Comparison of ENCODE assay signal across 8 cellular contexts in the genomic region with DNA sequence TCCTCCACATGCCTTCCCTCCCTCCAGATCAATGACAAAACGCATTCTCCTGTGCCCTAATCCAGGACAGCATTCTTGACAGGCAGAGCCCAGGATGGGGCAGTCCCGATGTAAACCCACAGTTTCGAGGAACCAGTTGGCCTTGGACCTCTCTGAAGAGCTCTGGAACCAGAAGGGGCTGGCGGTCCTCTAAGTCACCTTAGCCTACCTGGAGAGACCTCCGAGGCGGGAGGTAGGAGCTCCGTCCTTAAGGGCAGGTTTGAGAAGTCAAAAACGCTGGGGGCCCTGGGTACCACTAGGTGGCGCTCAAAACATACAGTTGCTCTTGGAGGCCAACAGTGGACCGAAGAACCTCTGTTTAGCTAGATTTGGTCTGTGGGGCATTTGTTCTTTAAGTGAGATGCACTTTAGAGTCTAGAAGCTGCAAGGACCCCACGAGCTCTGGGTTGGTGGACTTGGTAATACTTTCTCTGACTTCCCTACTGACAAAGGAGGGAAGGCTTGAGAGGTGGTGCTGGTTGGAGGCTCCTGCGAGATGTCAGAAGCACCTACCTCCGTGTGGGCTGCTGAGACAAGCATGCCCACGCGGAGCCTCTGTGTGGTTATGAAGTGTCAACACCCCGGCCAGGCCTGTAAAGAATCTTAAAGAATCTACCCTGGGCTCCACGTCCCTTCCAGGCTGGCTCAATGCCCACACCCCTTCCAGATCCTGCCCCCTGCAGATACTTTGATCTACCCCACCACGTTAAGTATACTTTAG.
A peak's percentile ranks its signal among the peaks of the same experiment; 100 is the strongest.
DNase-seq lines count a peak whose midpoint lies in the region; ATAC-seq lines count a peak whose summit lies in the region.

No MANE protein-coding gene starts in this region.

- DNase-seq in DMS53 (lab: John Stamatoyannopoulos, UW), result peak; percentile 89
- peak; percentile 86 for DNase-seq in NCI-H345 (lab: John Stamatoyannopoulos, UW)
- DNase-seq in central memory CD4-positive, alpha-beta T cell, result peak; percentile 71
- peak; percentile 83 for DNase-seq in kidney tubule cell (ENCODE audit: low spot score)
- peak; percentile 81 to 87 for DNase-seq in stimulated activated CD4-positive, alpha-beta T cell treated with anti-CD3 and anti-CD28 coated beads, Interleukin-2, amount 100 ng/mL, for 24 hours

- ATAC-seq in HG02759 (IDR thresholded peaks at IDR 0.05; ENCODE audit: unreplicated experiment) (peak; percentile 79), HG03097 (IDR thresholded peaks at IDR 0.05; ENCODE audit: low FRiP score, unreplicated experiment) (no peak)
- ATAC-seq in activated CD4-positive, CD25-positive, alpha-beta regulatory T cell treated with anti-CD3 and anti-CD28 coated beads, Interleukin-2, amount 50 U/mL, for 24 hours, result peak; percentile 70 to 72
